ENCODE assay signal across 8 cellular contexts in the genomic region with DNA sequence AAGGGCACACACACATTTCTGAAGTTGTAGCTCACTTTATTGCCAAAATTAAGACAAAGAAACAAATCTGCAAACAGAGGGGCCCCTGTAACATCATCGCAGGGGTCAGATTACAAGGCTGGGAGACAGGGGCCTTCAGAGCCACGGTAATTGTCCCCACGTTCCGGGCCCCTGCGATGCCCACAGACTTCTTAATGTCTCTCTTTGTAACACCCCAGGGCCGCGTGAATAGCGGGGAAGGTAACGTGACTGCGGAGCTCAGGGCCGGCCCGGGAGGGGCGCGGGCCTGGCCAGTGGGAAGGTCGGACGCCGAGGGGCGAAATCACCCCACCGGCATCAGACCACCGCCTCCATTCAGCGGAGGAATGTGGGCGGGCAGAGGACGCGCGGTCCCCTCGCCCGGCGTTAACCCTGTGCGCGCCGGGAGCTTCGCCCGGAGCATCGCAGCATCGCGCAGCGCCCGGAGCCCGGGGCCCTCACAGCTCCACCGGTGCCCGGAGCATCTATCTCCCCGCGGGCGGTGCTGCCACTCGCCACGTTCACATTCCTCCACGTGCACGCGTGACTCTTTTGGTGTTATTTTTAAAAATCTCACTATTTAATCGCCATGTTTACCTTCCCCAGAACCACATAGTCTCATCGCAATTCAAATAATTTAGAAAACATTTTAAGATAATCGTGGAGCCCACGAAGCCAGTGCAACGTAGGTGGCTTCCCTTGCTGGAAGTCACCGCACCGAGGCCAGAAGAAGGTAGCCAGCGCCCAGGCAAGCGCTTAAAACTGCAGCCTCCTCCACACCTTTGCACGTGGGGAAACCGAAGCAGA. TPM values are rescaled to one million over a fixed set of nuclear protein-coding genes. Genes with fewer than 3 reads are reported as not detected.
DNase-seq lines count a peak whose midpoint lies in the region; ATAC-seq and TF ChIP-seq lines count a peak whose summit lies in the region.

No MANE protein-coding gene starts in this region.

- DNase-seq in M059J (ENCODE audit: low read depth) (peak; percentile 15), germinal center (ENCODE audit: low spot score) (peak; percentile 33), NK-92 (lab: John Stamatoyannopoulos, UW; ENCODE audit: unreplicated experiment) (no peak), WERI-Rb-1 (no peak)
- DNase-seq in activated naive CD4-positive, alpha-beta T cell treated with Interleukin-2 at 50 U/mL for 16 hours, result peak; percentile 18

- H3K79me2 ChIP-seq in DOHH2 (ENCODE audit: control insufficient read depth, low read length), result no peaks in the 10 kb centered on the region

- peak overlapping the region; percentile 74 for H3K4me3 ChIP-seq in DOHH2 (ENCODE audit: low read length)
- peak overlapping the region; percentile 40 for H3K4me3 ChIP-seq in neuron (ENCODE audit: low read length)
- no peak overlapping the region for H3K4me3 ChIP-seq in WERI-Rb-1 (ENCODE audit: low read depth, low read length)

- H3K27me3 ChIP-seq in DOHH2 (ENCODE audit: control insufficient read depth, low read length) (peaks cover 24% of the 10 kb centered on the region), neuron (ENCODE audit: insufficient read depth, low read length) (no peaks in the 10 kb centered on the region), WERI-Rb-1 (ENCODE audit: insufficient read depth, low read depth, severe bottlenecking) (no peaks in the 10 kb centered on the region)

- TF ChIP-seq CTCF in DOHH2 (IDR thresholded peaks at IDR 0.05; ENCODE audit: low read depth, low read length, poor library complexity, severe bottlenecking) (no peak), WERI-Rb-1 (IDR thresholded peaks at IDR 0.05; ENCODE audit: low read depth, low read length) (no peak)

- H3K4me1 ChIP-seq in DOHH2 (ENCODE audit: control insufficient read depth, low read length), result peaks cover 12% of the 10 kb centered on the region
- peaks cover 53% of the 10 kb centered on the region for H3K4me1 ChIP-seq in neuron (ENCODE audit: insufficient read depth, low read length)

- H3K9me3 ChIP-seq in DOHH2 (ENCODE audit: control insufficient read depth, insufficient read depth, low read length) (no peaks in the 10 kb centered on the region), neuron (ENCODE audit: low read length) (no peaks in the 10 kb centered on the region), WERI-Rb-1 (ENCODE audit: severe bottlenecking) (no peaks in the 10 kb centered on the region)

- no peak for ATAC-seq in GM18502 (IDR thresholded peaks at IDR 0.05; ENCODE audit: poor library complexity, unreplicated experiment)

- peak overlapping the region; percentile 93 for H3K4me2 ChIP-seq in DOHH2 (ENCODE audit: low read length)

- H3K27ac ChIP-seq in DOHH2 (ENCODE audit: low read depth, low read length), result no peak overlapping the region
- no peak overlapping the region for H3K27ac ChIP-seq in WERI-Rb-1

- H2AFZ ChIP-seq in neuron (ENCODE audit: low read depth, low read length), result peak overlapping the region; percentile 52

- H4K20me1 ChIP-seq in DOHH2 (ENCODE audit: control insufficient read depth, insufficient read depth, low read depth, low read length), result no peaks in the 10 kb centered on the region

- no peaks in the 10 kb centered on the region for H3K9me2 ChIP-seq in DOHH2 (replicated peaks; ENCODE audit: control insufficient read depth, low read length)

- H3F3A ChIP-seq in DOHH2 (ENCODE audit: control insufficient read depth, insufficient read depth), result no peaks in the 10 kb centered on the region

- H3K36me3 ChIP-seq in DOHH2 (ENCODE audit: control insufficient read depth, low read length), result no peaks in the 10 kb centered on the region
- H3K36me3 ChIP-seq in neuron (ENCODE audit: insufficient read depth, low read length), result no peaks in the 10 kb centered on the region
- no peaks in the 10 kb centered on the region for H3K36me3 ChIP-seq in WERI-Rb-1

RNA-seq across cellular contexts. Expression of gene FGFBP3, which starts 22.0 kb away (rescaled TPM):
- total RNA-seq in M059J (2014; rRNA removed; shearing (Covaris generic)), result 0.05 and 0.94 TPM in 2 replicates

RNA-seq across cellular contexts. Expression of gene BTAF1, which starts 36.3 kb away (rescaled TPM):
- 11.2 and 16.6 TPM in 2 replicates for total RNA-seq in M059J (2014; rRNA removed; shearing (Covaris generic))

Comparison
In these comparisons a context has a peak if more than half of its experiments do, and no peak if none do; other contexts are left out.
1. DNase-seq: peak in M059J (single experiment), activated naive CD4-positive, alpha-beta T cell treated with Interleukin-2 at 50 U/mL for 16 hours (single experiment) and germinal center (single experiment); none in NK-92 (single experiment) and WERI-Rb-1 (single experiment).